8 cellular contexts compared by ENCODE assay signal in genomic region chr2:148674063-148675020, GRCh38.
DNase-seq lines count a peak whose midpoint lies in the region; ATAC-seq, FAIRE-seq and TF ChIP-seq lines count a peak whose summit lies in the region.

No MANE protein-coding gene starts in this region.

- no peak overlapping the region for H3K4me3 ChIP-seq in fibroblast of mammary gland (ENCODE audit: control insufficient read depth, low read depth, low read length)

- peak; percentile 57 for TF ChIP-seq CTCF in fibroblast of mammary gland (conservative IDR thresholded peaks at IDR 0.05; ENCODE audit: control insufficient read depth, insufficient read depth, low read depth, low read length)

- FAIRE-seq in TTC549 (lab: Jason Lieb, UNC): peak; percentile 9

- ATAC-seq in HG03432 (IDR thresholded peaks at IDR 0.05; ENCODE audit: unreplicated experiment) (peak; percentile 61), GM19035 (IDR thresholded peaks at IDR 0.05; ENCODE audit: unreplicated experiment) (no peak), GM18867 (IDR thresholded peaks at IDR 0.05; ENCODE audit: unreplicated experiment) (no peak)

- peak; percentile 36 for DNase-seq in SIG-M5 treated with dmso at 0.1 percent for 504 hours (lab: John Stamatoyannopoulos, UW; ENCODE audit: unreplicated experiment)
- DNase-seq in SIG-M5 (lab: John Stamatoyannopoulos, UW): no peak
- peak; percentile 66 for DNase-seq in fibroblast of mammary gland (ENCODE audit: low read depth)
- DNase-seq in stimulated activated CD4-positive, alpha-beta T cell treated with anti-CD3 and anti-CD28 coated beads, Interleukin-4, amount 100 ng/mL, for 24 hours: peak; percentile 32
